11 cellular contexts compared by ENCODE assay signal in the genomic region with DNA sequence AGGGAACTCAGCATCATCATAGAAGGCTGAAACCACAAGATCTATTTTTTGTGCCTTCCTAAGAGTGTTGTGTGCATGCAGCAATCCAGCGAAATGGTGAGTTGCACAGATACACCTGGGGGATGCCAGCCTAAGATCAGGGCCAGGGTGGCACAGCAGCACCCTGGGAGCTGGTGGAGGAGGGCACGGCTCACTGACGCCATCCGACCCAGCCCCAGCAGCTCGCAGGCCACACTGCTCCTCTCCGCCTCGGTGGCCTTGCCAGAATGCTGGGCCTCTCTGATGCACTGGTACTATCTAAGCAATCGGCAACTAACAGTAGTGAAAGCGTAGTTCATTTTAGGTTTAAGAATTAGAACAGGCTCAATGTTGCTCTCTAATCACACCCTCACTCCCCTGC. TPM values are rescaled to one million over a fixed set of nuclear protein-coding genes. Genes with fewer than 3 reads are reported as not detected.
DNase-seq lines count a peak whose midpoint lies in the region; ATAC-seq and TF ChIP-seq lines count a peak whose summit lies in the region.
"Had no signal": no experiment of that assay in that cellular context is flagged by ENCODE, and none has a peak within 500 bp of the region (broad histone marks: within the 10 kb centered on the region; RNA-seq: fewer than 3 reads in every experiment).

No MANE protein-coding gene starts in this region.

- no peak overlapping the region for H4K8ac ChIP-seq in neuronal stem cell (ENCODE audit: low read depth, low read length)

- 73 to 83% (median 76%) methylated on average over 9 of the region's 9 CpGs for WGBS in heart left ventricle, 4 donors
- WGBS in neuronal stem cell (ENCODE audit: extremely low coverage in 2 of 2, insufficient read length in 2 of 2, insufficient replicate concordance in 1 of 2), 2 donors, result no CpG with 5 or more reads among the region's 9 CpGs

- peaks cover 6% of the 10 kb centered on the region for H3K79me1 ChIP-seq in neuronal stem cell (ENCODE audit: low read depth, low read length)

- H3K9me3 ChIP-seq in heart left ventricle (no peaks in the 10 kb centered on the region), colonic mucosa (no peaks in the 10 kb centered on the region), neuronal stem cell (replicated peaks in 1 of 2; ENCODE audit: control insufficient read depth in 2 of 2, insufficient read depth in 1 of 2, low read depth in 1 of 2, low read length in 2 of 2) (no peaks in the 10 kb centered on the region), upper lobe of right lung (no peaks in the 10 kb centered on the region)
- H3K9me3 ChIP-seq: testis had no signal

- H3K18ac ChIP-seq in neuronal stem cell (ENCODE audit: low read length), result peak overlapping the region; percentile 80

- H3K9ac ChIP-seq in colonic mucosa (ENCODE audit: low read depth in 2 of 2, low read length in 2 of 2) (peak overlapping the region in 1 of 2 donors; percentile 14), neuronal stem cell (ENCODE audit: low read depth, low read length, poor library complexity) (no peak overlapping the region)

- TF ChIP-seq CTCF in heart left ventricle (IDR thresholded peaks at IDR 0.05), result no peak
- no peak for TF ChIP-seq CTCF in colonic mucosa (IDR thresholded peaks at IDR 0.05)
- TF ChIP-seq CTCF in upper lobe of right lung (IDR thresholded peaks at IDR 0.05), result no peak

- TF ChIP-seq POLR2A in heart left ventricle (IDR thresholded peaks at IDR 0.05), result no peak

- no peak overlapping the region for H2BK5ac ChIP-seq in neuronal stem cell (ENCODE audit: low read length)

- no peak overlapping the region for H3K14ac ChIP-seq in neuronal stem cell (ENCODE audit: low read length)

- H3K23ac ChIP-seq in neuronal stem cell (ENCODE audit: low read depth, low read length, poor library complexity), result peak overlapping the region; percentile 51

- H2BK15ac ChIP-seq in neuronal stem cell (ENCODE audit: low read length), result no peak overlapping the region

- peak overlapping the region in 9 of 12 donors; percentile 1 to 93 (median 76) for H3K27ac ChIP-seq in heart left ventricle
- peak overlapping the region; percentile 38 for H3K27ac ChIP-seq in colonic mucosa
- no peak overlapping the region for H3K27ac ChIP-seq in neuronal stem cell (replicated peaks; ENCODE audit: low read length)
- H3K27ac ChIP-seq in upper lobe of right lung, result peak overlapping the region; percentile 83

- DNase-seq in heart left ventricle (no peak), Right ventricle myocardium superior (no peak), colonic mucosa (no peak), neuronal stem cell (ENCODE audit: low spot score) (no peak), upper lobe of right lung (no peak), DMS153 (lab: John Stamatoyannopoulos, UW) (no peak), NCI-H69 (lab: John Stamatoyannopoulos, UW) (no peak)
- DNase-seq: C1 segment of cervical spinal cord, midbrain, testis had no signal

- H3K4ac ChIP-seq in neuronal stem cell (ENCODE audit: low read length), result no peak overlapping the region

- peaks cover 0 to 5% (median 0%) of the 10 kb centered on the region in 9 donors for H3K36me3 ChIP-seq in heart left ventricle
- H3K36me3 ChIP-seq in colonic mucosa, result no peaks in the 10 kb centered on the region
- H3K36me3 ChIP-seq in neuronal stem cell (replicated peaks in 1 of 2; ENCODE audit: control insufficient read depth in 2 of 2, insufficient read depth in 2 of 2, low read length in 2 of 2), result peaks cover 2 to 29% of the 10 kb centered on the region in 2 donors
- H3K36me3 ChIP-seq in upper lobe of right lung, result no peaks in the 10 kb centered on the region

- ATAC-seq in heart left ventricle, result no peak
- no peak for ATAC-seq in Right ventricle myocardium superior (ENCODE audit: poor library complexity)
- no peak for ATAC-seq in upper lobe of right lung
- ATAC-seq in HG03025 (IDR thresholded peaks at IDR 0.05; ENCODE audit: low FRiP score, unreplicated experiment), result no peak

- peak overlapping the region; percentile 86 for H4K91ac ChIP-seq in neuronal stem cell (ENCODE audit: low read depth, low read length, poor library complexity)

- H3K4me1 ChIP-seq in heart left ventricle (peaks cover 3 to 99% (median 86%) of the 10 kb centered on the region in 12 donors), colonic mucosa (peaks cover 23% of the 10 kb centered on the region), neuronal stem cell (ENCODE audit: control insufficient read depth in 2 of 2, insufficient read depth in 1 of 2, low read depth in 1 of 2, low read length in 2 of 2) (peaks cover 9 to 19% of the 10 kb centered on the region in 2 donors), upper lobe of right lung (peaks cover 72% of the 10 kb centered on the region)

- peak overlapping the region; percentile 31 for H2AK5ac ChIP-seq in neuronal stem cell (ENCODE audit: low read depth, low read length)

- H3K4me3 ChIP-seq in heart left ventricle (no peak overlapping the region), colonic mucosa (no peak overlapping the region), neuronal stem cell (ENCODE audit: low read length in 2 of 2) (no peak overlapping the region), upper lobe of right lung (no peak overlapping the region)
- H3K4me3 ChIP-seq: testis had no signal

- H2AFZ ChIP-seq in neuronal stem cell (ENCODE audit: low read length), result no peak overlapping the region

- H3K27me3 ChIP-seq in heart left ventricle (no peaks in the 10 kb centered on the region), colonic mucosa (no peaks in the 10 kb centered on the region), neuronal stem cell (ENCODE audit: control insufficient read depth in 3 of 3, insufficient read depth in 3 of 3, low read depth in 1 of 3, low read length in 3 of 3) (no peaks in the 10 kb centered on the region), upper lobe of right lung (no peaks in the 10 kb centered on the region)
- H3K27me3 ChIP-seq: testis had no signal

- intact Hi-C loops in heart left ventricle (cut with DNase I), result loop anchor here in 2 of 10 donors (5.0 to 10.0 kb wide), 2 partner anchors 50 to 53 kb away; no protein-coding TSS in a partner anchor
- intact Hi-C loops in Right ventricle myocardium superior (cut with DNase I), result no loop called here
- intact Hi-C loops in colonic mucosa (cut with DNase I), result no loop called here
- intact Hi-C loops in upper lobe of right lung (cut with DNase I), result no loop called here

- peak overlapping the region; percentile 50 for H2BK120ac ChIP-seq in neuronal stem cell (ENCODE audit: low read depth, low read length)

- no peak overlapping the region for H3K4me2 ChIP-seq in neuronal stem cell (ENCODE audit: insufficient read depth, low read length, poor library complexity, severe bottlenecking)

- H2BK12ac ChIP-seq in neuronal stem cell (ENCODE audit: low read length), result peak overlapping the region; percentile 44

RNA-seq across cellular contexts. Expression of gene CAPZB, which starts 37.8 kb away (rescaled TPM):
- 100 to 1,000 TPM in 8 of 9 donors, 10 to 100 TPM in 1; 77.8 to 348 (median 237) TPM for total RNA-seq in heart left ventricle
- polyA plus RNA-seq in heart left ventricle, result 100 to 1,000 TPM; 228 to 255 TPM
- 222 TPM for total RNA-seq in Right ventricle myocardium superior
- total RNA-seq in colonic mucosa, result 100 to 1,000 TPM; 397 to 407 TPM
- 295 TPM for polyA plus RNA-seq in neuronal stem cell (2013, experiment 1 of 2)
- polyA plus RNA-seq in neuronal stem cell (2013, experiment 2 of 2), result 299 TPM
- total RNA-seq in upper lobe of right lung, result 237 TPM
